8 cellular contexts compared by ENCODE assay signal in genomic region chr2:15943378-15943851, GRCh38. TPM values are rescaled to one million over a fixed set of nuclear protein-coding genes. Genes with fewer than 3 reads are reported as not detected.
A peak's percentile ranks its signal among the peaks of the same experiment; 100 is the strongest.
DNase-seq lines count a peak whose midpoint lies in the region; TF ChIP-seq lines count a peak whose summit lies in the region.

No MANE protein-coding gene starts in this region.

- no peaks in the 10 kb centered on the region for H3K9me3 ChIP-seq in hepatocyte (ENCODE audit: low read depth)
- H3K9me3 ChIP-seq in smooth muscle cell (replicated peaks; ENCODE audit: low read depth), result no peaks in the 10 kb centered on the region

- H4K20me1 ChIP-seq in hepatocyte (ENCODE audit: insufficient read depth, poor library complexity, severe bottlenecking), result no peaks in the 10 kb centered on the region
- H4K20me1 ChIP-seq in smooth muscle cell (ENCODE audit: low read depth), result peaks cover 3% of the 10 kb centered on the region

- H3K4me3 ChIP-seq in hepatocyte (peak overlapping the region; percentile 46), smooth muscle cell (peak overlapping the region; percentile 59)

- H2AFZ ChIP-seq in hepatocyte (no peak overlapping the region), smooth muscle cell (ENCODE audit: low read depth) (no peak overlapping the region)

- TF ChIP-seq CTCF in hepatocyte (IDR thresholded peaks at IDR 0.05; ENCODE audit: poor library complexity) (peak; percentile 79), smooth muscle cell (IDR thresholded peaks at IDR 0.05; ENCODE audit: borderline replicate concordance, insufficient read depth, poor library complexity, severe bottlenecking) (peak; percentile 59)

- no peaks in the 10 kb centered on the region for H3K36me3 ChIP-seq in hepatocyte (replicated peaks; ENCODE audit: insufficient read depth, low read depth)
- no peaks in the 10 kb centered on the region for H3K36me3 ChIP-seq in smooth muscle cell (ENCODE audit: low read depth)

- H3K79me2 ChIP-seq in hepatocyte (peaks cover 36% of the 10 kb centered on the region), smooth muscle cell (ENCODE audit: low read depth) (no peaks in the 10 kb centered on the region)

- peaks cover 5% of the 10 kb centered on the region for H3F3A ChIP-seq in smooth muscle cell (ENCODE audit: low read depth)

- H3K4me2 ChIP-seq in hepatocyte (peak overlapping the region; percentile 98), smooth muscle cell (peak overlapping the region; percentile 87)

- H3K4me1 ChIP-seq in hepatocyte (ENCODE audit: insufficient read depth), result peaks cover 6% of the 10 kb centered on the region
- peaks cover 8% of the 10 kb centered on the region for H3K4me1 ChIP-seq in smooth muscle cell (ENCODE audit: low read depth)

- WGBS in hepatocyte (ENCODE audit: low lambda C conversion rate, missing lambda C conversion rate), result 0% methylated on average over 8 of the region's 9 CpGs
- under 1% methylated on average over 9 of the region's 9 CpGs for WGBS in smooth muscle cell (ENCODE audit: low lambda C conversion rate)

- H3K27ac ChIP-seq in hepatocyte, result peak overlapping the region; percentile 64
- no peak overlapping the region for H3K27ac ChIP-seq in smooth muscle cell (ENCODE audit: low read depth)

- H3K9ac ChIP-seq in smooth muscle cell (ENCODE audit: low read depth), result no peak overlapping the region

- no peaks in the 10 kb centered on the region for H3K9me2 ChIP-seq in hepatocyte (replicated peaks; ENCODE audit: insufficient read depth)

- DNase-seq in activated CD4-positive, alpha-beta T cell treated with anti-CD3 and anti-CD28 coated beads for 48 hours, result peak; percentile 52
- DNase-seq in activated CD4-positive, alpha-beta T cell treated with anti-CD3 and anti-CD28 coated beads, Interleukin-2, amount 50 U/mL, for 4 hours, result no peak
- DNase-seq in NCI-H82 treated with DMSO at 0.1 percent for 48 hours (lab: John Stamatoyannopoulos, UW; ENCODE audit: unreplicated experiment) (peak; percentile 58), hepatocyte (ENCODE audit: low spot score) (peak; percentile 80), smooth muscle cell (lab: John Stamatoyannopoulos, UW; ENCODE audit: unreplicated experiment) (no peak), dedifferentiated amniotic fluid mesenchymal stem cell (ENCODE audit: extremely low spot score) (no peak), RKO (ENCODE audit: low spot score) (no peak), COLO829 (ENCODE audit: low spot score) (no peak)

- no peaks in the 10 kb centered on the region for H3K27me3 ChIP-seq in hepatocyte
- H3K27me3 ChIP-seq in smooth muscle cell (ENCODE audit: low read depth), result peaks cover 13% of the 10 kb centered on the region

RNA-seq across cellular contexts. Expression of gene MYCN, which starts 3.1 kb away (rescaled TPM):
- total RNA-seq in hepatocyte (14.6 and 16.7 TPM in 2 replicates), smooth muscle cell (9.0 and 18.3 TPM in 2 replicates)
- polyA plus RNA-seq in hepatocyte (8.9 and 10.8 TPM in 2 replicates), smooth muscle cell (4.4 and 6.9 TPM in 2 replicates)

Comparison
In these comparisons a context has a peak if more than half of its experiments do, and no peak if none do; other contexts are left out.
1. DNase-seq: peak in activated CD4-positive, alpha-beta T cell treated with anti-CD3 and anti-CD28 coated beads for 48 hours (single experiment), NCI-H82 treated with DMSO at 0.1 percent for 48 hours (single experiment) and hepatocyte (single experiment); none in activated CD4-positive, alpha-beta T cell treated with anti-CD3 and anti-CD28 coated beads, Interleukin-2, amount 50 U/mL, for 4 hours (0 of 2), smooth muscle cell (single experiment), dedifferentiated amniotic fluid mesenchymal stem cell (single experiment), RKO (single experiment) and COLO829 (single experiment).